27 cellular contexts compared by ENCODE assay signal in genomic region chr6:43941174-43941573, GRCh38.
DNase-seq lines count a peak whose midpoint lies in the region; ATAC-seq and TF ChIP-seq lines count a peak whose summit lies in the region.
"Had no signal": no experiment of that assay in that cellular context is flagged by ENCODE, and none has a peak within 500 bp of the region (broad histone marks: within the 10 kb centered on the region; RNA-seq: fewer than 3 reads in every experiment).

No MANE protein-coding gene starts in this region.

- peak; percentile 39 for DNase-seq in activated effector memory CD4-positive, alpha-beta T cell treated with anti-CD3 and anti-CD28 coated beads, Interleukin-2, amount 50 U/mL, for 16 hours
- DNase-seq in activated effector memory CD4-positive, alpha-beta T cell treated with Interleukin-2 at 50 U/mL for 16 hours = no peak
- DNase-seq in coronary artery (ENCODE audit: low spot score) = peak; percentile 52
- DNase-seq in osteoblast (ENCODE audit: insufficient read length, low spot score, missing footprints) = peak; percentile 38
- peak; percentile 5 for DNase-seq in ureter (ENCODE audit: low spot score)
- DNase-seq in left lung = no peak
- DNase-seq: 8988T; ACHN; CD8-positive, alpha-beta memory T cell; DMS 273 treated with DMSO at 0.1 percent for 48 hours; DMS79; HFFc6; KG1; MG63; NCI-H1694; NCI-H2029 treated with DMSO at 0.1 percent for 48 hours; NCI-H446 treated with DMSO at 0.1 percent for 48 hours; NCI-H526; NCI-H82; NK-92 treated with Interleukin-12 subunit alpha and Interleukin-12 subunit beta, amount 100 ng/mL, for 24 hours; PC-9; SHP77 had no signal

- H3K27me3 ChIP-seq in osteoblast (ENCODE audit: insufficient read depth, low read length) = no peaks in the 10 kb centered on the region
- H3K27me3 ChIP-seq in left lung = no peaks in the 10 kb centered on the region
- H3K27me3 ChIP-seq: BE2C, MG63 had no signal

- no peak overlapping the region for H3K27ac ChIP-seq in coronary artery
- no peak overlapping the region for H3K27ac ChIP-seq in osteoblast (ENCODE audit: low read depth, low read length)
- no peak overlapping the region for H3K27ac ChIP-seq in left lung
- H3K27ac ChIP-seq: PC-9 had no signal

- TF ChIP-seq CTCF in coronary artery (IDR thresholded peaks at IDR 0.05) (no peak), osteoblast (IDR thresholded peaks at IDR 0.05; ENCODE audit: extremely low read depth, low read depth, low read length) (no peak), left lung (IDR thresholded peaks at IDR 0.05) (no peak)

- H3K79me2 ChIP-seq in osteoblast (ENCODE audit: insufficient read depth, low read length) = no peaks in the 10 kb centered on the region

- H3K9me3 ChIP-seq in osteoblast (ENCODE audit: low read depth, low read length) = no peaks in the 10 kb centered on the region
- peaks cover 0 to 4% of the 10 kb centered on the region in 2 donors for H3K9me3 ChIP-seq in left lung
- H3K9me3 ChIP-seq: BE2C had no signal

- H3K36me3 ChIP-seq in osteoblast (ENCODE audit: insufficient read depth, low read length) = no peaks in the 10 kb centered on the region
- no peaks in the 10 kb centered on the region for H3K36me3 ChIP-seq in left lung
- H3K36me3 ChIP-seq: BE2C, HAP-1, MG63 had no signal

- no peak overlapping the region for H3K4me2 ChIP-seq in osteoblast (ENCODE audit: insufficient read depth, low read length)
- H3K4me2 ChIP-seq: GM23338, PC-9 had no signal

- H2AFZ ChIP-seq in osteoblast (ENCODE audit: low read length) = no peak overlapping the region
- H2AFZ ChIP-seq: PC-9 had no signal

- H4K20me1 ChIP-seq in osteoblast (ENCODE audit: insufficient read depth, low read length) = no peaks in the 10 kb centered on the region

- ATAC-seq in left lung (no peak), HG03025 (IDR thresholded peaks at IDR 0.05; ENCODE audit: low FRiP score, unreplicated experiment) (no peak), GM18520 (IDR thresholded peaks at IDR 0.05; ENCODE audit: unreplicated experiment) (no peak)
- ATAC-seq: GM23338 had no signal

- no peak overlapping the region for H3K4me3 ChIP-seq in coronary artery
- H3K4me3 ChIP-seq in osteoblast (ENCODE audit: insufficient read depth, low read length) = no peak overlapping the region
- H3K4me3 ChIP-seq in left lung = no peak overlapping the region
- H3K4me3 ChIP-seq: GM23338, HAP-1, MG63, PC-9 had no signal

- no peaks in the 10 kb centered on the region for H3K4me1 ChIP-seq in osteoblast (ENCODE audit: insufficient read depth, low read length)
- H3K4me1 ChIP-seq in left lung = no peaks in the 10 kb centered on the region
- H3K4me1 ChIP-seq: HAP-1 had no signal

- intact Hi-C loops in left lung (cut with DNase I) = no loop called here

Comparison
In these comparisons a context has a peak if more than half of its experiments do, and no peak if none do; other contexts are left out.
1. DNase-seq: peak in activated effector memory CD4-positive, alpha-beta T cell treated with anti-CD3 and anti-CD28 coated beads, Interleukin-2, amount 50 U/mL, for 16 hours (single experiment), coronary artery (single experiment), osteoblast (single experiment) and ureter (single experiment); none in activated effector memory CD4-positive, alpha-beta T cell treated with Interleukin-2 at 50 U/mL for 16 hours (single experiment) and left lung (0 of 2).